Comparison of ENCODE assay signal across 1 cellular context in the genomic region with DNA sequence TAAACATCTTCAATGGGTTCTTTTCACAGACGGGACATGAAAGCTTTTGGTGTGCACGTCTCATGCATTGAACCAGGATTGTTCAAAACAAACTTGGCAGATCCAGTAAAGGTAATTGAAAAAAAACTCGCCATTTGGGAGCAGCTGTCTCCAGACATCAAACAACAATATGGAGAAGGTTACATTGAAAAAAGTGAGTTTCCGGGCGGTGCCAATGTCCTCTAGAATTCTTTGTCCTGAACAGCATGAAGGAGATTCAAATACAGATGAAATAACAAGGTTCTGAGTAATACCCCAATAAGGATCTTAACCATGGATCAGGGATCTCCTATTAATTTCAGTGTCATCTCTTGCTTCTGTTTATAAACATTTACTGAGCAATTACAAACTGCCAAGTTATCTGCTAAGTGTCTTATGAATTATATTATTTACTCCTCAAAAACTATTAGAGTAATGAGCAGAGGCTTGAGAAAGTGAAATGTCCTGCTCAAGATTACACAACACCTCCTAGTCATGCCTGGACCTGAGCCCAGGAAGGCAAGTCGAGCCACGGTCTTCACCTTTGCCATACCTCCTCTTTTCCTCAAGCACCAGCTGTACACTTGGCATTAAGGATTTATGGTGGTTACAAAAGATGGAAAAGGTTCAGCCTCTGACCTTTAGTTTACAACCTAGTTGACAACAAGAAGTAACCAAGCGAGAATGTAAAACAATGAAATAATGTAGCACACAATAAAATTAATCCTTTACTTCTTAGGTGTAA.
TF ChIP-seq lines count a peak whose summit lies in the region.

No MANE protein-coding gene starts in this region.

TF ChIP-seq in HCT116, 20 proteins besides CTCF, POLR2A, EP300 and RAD21 (continued from another document):
- TF ChIP-seq ELF1 (IDR thresholded peaks at IDR 0.05; ENCODE audit: borderline replicate concordance, low read depth) (no peak), YY1 (IDR thresholded peaks at IDR 0.05; ENCODE audit: extremely low read depth, insufficient replicate concordance, low read depth, low read length) (no peak), ZNF274 (IDR thresholded peaks at IDR 0.05; ENCODE audit: low read depth, low read length) (no peak), ZFX (IDR thresholded peaks at IDR 0.05) (no peak), SP1 (IDR thresholded peaks at IDR 0.05; ENCODE audit: low read depth) (no peak; the same call in 1 of the 2 replicates), CBX3 (IDR thresholded peaks at IDR 0.05; ENCODE audit: low read depth) (peak; percentile 62; the same call in 1 of the 2 replicates), EZH2phosphoT487 (IDR thresholded peaks at IDR 0.05; ENCODE audit: borderline replicate concordance) (no peak), EGR1 (IDR thresholded peaks at IDR 0.05; ENCODE audit: low read depth) (no peak), SRF (IDR thresholded peaks at IDR 0.05; ENCODE audit: low read depth) (no peak), JUND (IDR thresholded peaks at IDR 0.05) (peak; percentile 54)
- TF ChIP-seq, protein P1, sequence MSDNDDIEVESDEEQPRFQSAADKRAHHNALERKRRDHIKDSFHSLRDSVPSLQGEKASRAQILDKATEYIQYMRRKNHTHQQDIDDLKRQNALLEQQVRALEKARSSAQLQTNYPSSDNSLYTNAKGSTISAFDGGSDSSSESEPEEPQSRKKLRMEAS (IDR thresholded peaks at IDR 0.05), result peak; percentile 54
- TF ChIP-seq, protein P2, sequence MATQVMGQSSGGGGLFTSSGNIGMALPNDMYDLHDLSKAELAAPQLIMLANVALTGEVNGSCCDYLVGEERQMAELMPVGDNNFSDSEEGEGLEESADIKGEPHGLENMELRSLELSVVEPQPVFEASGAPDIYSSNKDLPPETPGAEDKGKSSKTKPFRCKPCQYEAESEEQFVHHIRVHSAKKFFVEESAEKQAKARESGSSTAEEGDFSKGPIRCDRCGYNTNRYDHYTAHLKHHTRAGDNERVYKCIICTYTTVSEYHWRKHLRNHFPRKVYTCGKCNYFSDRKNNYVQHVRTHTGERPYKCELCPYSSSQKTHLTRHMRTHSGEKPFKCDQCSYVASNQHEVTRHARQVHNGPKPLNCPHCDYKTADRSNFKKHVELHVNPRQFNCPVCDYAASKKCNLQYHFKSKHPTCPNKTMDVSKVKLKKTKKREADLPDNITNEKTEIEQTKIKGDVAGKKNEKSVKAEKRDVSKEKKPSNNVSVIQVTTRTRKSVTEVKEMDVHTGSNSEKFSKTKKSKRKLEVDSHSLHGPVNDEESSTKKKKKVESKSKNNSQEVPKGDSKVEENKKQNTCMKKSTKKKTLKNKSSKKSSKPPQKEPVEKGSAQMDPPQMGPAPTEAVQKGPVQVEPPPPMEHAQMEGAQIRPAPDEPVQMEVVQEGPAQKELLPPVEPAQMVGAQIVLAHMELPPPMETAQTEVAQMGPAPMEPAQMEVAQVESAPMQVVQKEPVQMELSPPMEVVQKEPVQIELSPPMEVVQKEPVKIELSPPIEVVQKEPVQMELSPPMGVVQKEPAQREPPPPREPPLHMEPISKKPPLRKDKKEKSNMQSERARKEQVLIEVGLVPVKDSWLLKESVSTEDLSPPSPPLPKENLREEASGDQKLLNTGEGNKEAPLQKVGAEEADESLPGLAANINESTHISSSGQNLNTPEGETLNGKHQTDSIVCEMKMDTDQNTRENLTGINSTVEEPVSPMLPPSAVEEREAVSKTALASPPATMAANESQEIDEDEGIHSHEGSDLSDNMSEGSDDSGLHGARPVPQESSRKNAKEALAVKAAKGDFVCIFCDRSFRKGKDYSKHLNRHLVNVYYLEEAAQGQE (IDR thresholded peaks at IDR 0.05; ENCODE audit: low read depth), result no peak
- TF ChIP-seq, protein P3, sequence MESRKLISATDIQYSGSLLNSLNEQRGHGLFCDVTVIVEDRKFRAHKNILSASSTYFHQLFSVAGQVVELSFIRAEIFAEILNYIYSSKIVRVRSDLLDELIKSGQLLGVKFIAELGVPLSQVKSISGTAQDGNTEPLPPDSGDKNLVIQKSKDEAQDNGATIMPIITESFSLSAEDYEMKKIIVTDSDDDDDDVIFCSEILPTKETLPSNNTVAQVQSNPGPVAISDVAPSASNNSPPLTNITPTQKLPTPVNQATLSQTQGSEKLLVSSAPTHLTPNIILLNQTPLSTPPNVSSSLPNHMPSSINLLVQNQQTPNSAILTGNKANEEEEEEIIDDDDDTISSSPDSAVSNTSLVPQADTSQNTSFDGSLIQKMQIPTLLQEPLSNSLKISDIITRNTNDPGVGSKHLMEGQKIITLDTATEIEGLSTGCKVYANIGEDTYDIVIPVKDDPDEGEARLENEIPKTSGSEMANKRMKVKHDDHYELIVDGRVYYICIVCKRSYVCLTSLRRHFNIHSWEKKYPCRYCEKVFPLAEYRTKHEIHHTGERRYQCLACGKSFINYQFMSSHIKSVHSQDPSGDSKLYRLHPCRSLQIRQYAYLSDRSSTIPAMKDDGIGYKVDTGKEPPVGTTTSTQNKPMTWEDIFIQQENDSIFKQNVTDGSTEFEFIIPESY (IDR thresholded peaks at IDR 0.05; ENCODE audit: extremely low read depth, insufficient replicate concordance, low read length), result no peak
